21 cellular contexts compared by ENCODE assay signal in the genomic region with DNA sequence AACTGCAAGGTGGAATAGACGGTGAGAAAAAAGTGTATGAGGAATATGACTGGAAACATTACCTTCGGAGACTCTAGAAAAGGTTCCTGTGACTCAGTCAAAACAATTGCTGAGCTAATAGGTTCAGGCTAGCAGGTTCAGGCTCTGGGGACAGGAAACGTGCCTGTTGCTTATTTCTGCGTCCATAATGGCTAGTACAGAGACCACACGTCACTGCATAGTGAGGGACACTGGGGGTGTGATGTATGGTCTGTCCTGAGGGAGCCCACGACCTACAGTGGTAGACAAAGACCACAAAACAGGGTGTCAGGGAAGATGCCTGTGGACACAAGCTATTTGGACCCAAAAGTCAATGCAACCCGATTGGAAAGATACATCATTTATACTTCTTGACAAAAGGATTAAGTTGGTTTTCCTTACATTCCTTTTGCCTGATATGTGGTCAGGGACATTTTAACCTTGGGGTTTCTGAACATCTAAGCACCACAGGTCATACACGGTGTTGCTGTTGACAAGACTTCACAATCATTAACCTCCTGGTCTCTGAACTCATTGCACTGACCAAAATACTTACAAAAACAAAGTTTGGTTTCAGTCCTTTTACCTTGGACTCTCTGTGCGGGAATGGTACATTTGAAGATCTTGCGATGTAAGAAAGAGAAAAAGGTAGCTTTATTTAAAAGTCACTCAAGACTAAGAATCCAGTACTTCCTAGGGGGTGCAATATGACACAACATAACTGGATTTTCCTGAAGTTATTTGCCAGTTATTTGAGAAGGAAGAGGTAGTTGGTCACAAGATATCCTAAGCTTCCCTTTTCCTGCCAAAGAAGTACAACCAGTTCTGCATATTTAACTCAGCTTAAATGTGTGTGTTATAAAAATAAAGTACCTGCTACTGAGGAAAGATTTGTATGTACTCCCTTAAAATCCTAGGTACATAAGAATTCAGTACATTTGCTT. TPM values are rescaled to one million over a fixed set of nuclear protein-coding genes. Genes with fewer than 3 reads are reported as not detected.
DNase-seq lines count a peak whose midpoint lies in the region; ATAC-seq and TF ChIP-seq lines count a peak whose summit lies in the region.
"Had no signal": no experiment of that assay in that cellular context is flagged by ENCODE, and none has a peak within 500 bp of the region (broad histone marks: within the 10 kb centered on the region; RNA-seq: fewer than 3 reads in every experiment).

No MANE protein-coding gene starts in this region.

- H3K36me3 ChIP-seq in suprapubic skin, result peaks cover 4% of the 10 kb centered on the region
- peaks cover 0 to 39% (median 28%) of the 10 kb centered on the region in 4 donors for H3K36me3 ChIP-seq in stomach

- WGBS in suprapubic skin, result 84% methylated on average over 10 of the region's 10 CpGs
- 77 to 81% (median 81%) methylated on average over 10 of the region's 10 CpGs for WGBS in stomach, 5 donors

- H3K9me3 ChIP-seq in suprapubic skin, result no peaks in the 10 kb centered on the region
- no peaks in the 10 kb centered on the region for H3K9me3 ChIP-seq in stomach
- H3K9me3 ChIP-seq: tibial artery had no signal

- peak; percentile 46 for ATAC-seq in Right ventricle myocardium superior (ENCODE audit: poor library complexity)
- ATAC-seq in left lobe of liver, result peak; percentile 62
- peak; percentile 28 for ATAC-seq in sciatic nerve
- ATAC-seq: activated CD4-positive, alpha-beta T cell treated with anti-CD3 and anti-CD28 coated beads for 36 hours; activated CD8-positive, alpha-beta T cell treated with anti-CD3 and anti-CD28 coated beads, Interleukin-2, amount 10 ng/mL, durations not matched to agents 7 days and 5 days; activated naive CD8-positive, alpha-beta T cell treated with anti-CD3 and anti-CD28 coated beads, Interleukin-2, amount 50 U/mL, for 24 hours; CD8-positive, alpha-beta T cell; stimulated activated naive CD8-positive, alpha-beta T cell treated with anti-CD3 and anti-CD28 coated beads, Interleukin-15, amount 100 ng/mL, for 72 hours had no signal

- H3K27ac ChIP-seq in suprapubic skin, result no peak overlapping the region
- no peak overlapping the region for H3K27ac ChIP-seq in stomach
- H3K27ac ChIP-seq: tibial artery had no signal

- H3K27me3 ChIP-seq in suprapubic skin (no peaks in the 10 kb centered on the region), stomach (no peaks in the 10 kb centered on the region)
- H3K27me3 ChIP-seq: tibial artery had no signal

- H3K4me3 ChIP-seq in suprapubic skin (no peak overlapping the region), stomach (no peak overlapping the region)
- H3K4me3 ChIP-seq: skin epidermis, tibial artery had no signal

- TF ChIP-seq CTCF in suprapubic skin (IDR thresholded peaks at IDR 0.05), result no peak
- TF ChIP-seq CTCF in stomach (IDR thresholded peaks at IDR 0.05), result no peak

- TF ChIP-seq EP300 in suprapubic skin (IDR thresholded peaks at IDR 0.05) (no peak), stomach (IDR thresholded peaks at IDR 0.05) (no peak)

- intact Hi-C loops in Right ventricle myocardium superior (cut with DNase I), result no loop called here
- intact Hi-C loops in cardiac septum (cut with DNase I), result no loop called here
- intact Hi-C loops in sciatic nerve (cut with DNase I), result no loop called here
- intact Hi-C loops in stomach (cut with DNase I; ENCODE audit: low total_unique reads), result no loop called here

- TF ChIP-seq POLR2A in suprapubic skin (IDR thresholded peaks at IDR 0.05), result no peak
- no peak for TF ChIP-seq POLR2A in stomach (IDR thresholded peaks at IDR 0.05)

- DNase-seq in Right ventricle myocardium superior (no peak), cardiac septum (ENCODE audit: low spot score) (no peak), dermis blood vessel endothelial cell (peak; percentile 70), left lobe of liver (ENCODE audit: low spot score) (no peak), sciatic nerve (ENCODE audit: low spot score) (no peak), suprapubic skin (ENCODE audit: low spot score in 2 of 2) (no peak), stomach (no peak)
- DNase-seq in stimulated activated CD4-positive, alpha-beta T cell treated with anti-CD3 and anti-CD28 coated beads, Interleukin-4, amount 100 ng/mL, for 24 hours, result no peak
- DNase-seq: activated CD4-positive, alpha-beta T cell treated with anti-CD3 and anti-CD28 coated beads for 36 hours; activated CD8-positive, alpha-beta T cell treated with anti-CD3 and anti-CD28 coated beads, Interleukin-2, amount 10 ng/mL, durations not matched to agents 7 days and 5 days; activated effector memory CD4-positive, alpha-beta T cell treated with anti-CD3 and anti-CD28 coated beads, Interleukin-2, amount 50 U/mL, for 16 hours; activated naive CD8-positive, alpha-beta T cell treated with anti-CD3 and anti-CD28 coated beads, Interleukin-2, amount 50 U/mL, for 24 hours; CD8-positive, alpha-beta T cell; cerebellar nuclear complex; Kasumi-1; NCI-H187 treated with DMSO at 0.1 percent for 48 hours; NCI-H526; SK-N-SH; stimulated activated naive CD8-positive, alpha-beta T cell treated with anti-CD3 and anti-CD28 coated beads, Interleukin-15, amount 100 ng/mL, for 72 hours; tibial artery had no signal

- H3K4me1 ChIP-seq in suprapubic skin (no peaks in the 10 kb centered on the region), stomach (no peaks in the 10 kb centered on the region)
- H3K4me1 ChIP-seq: tibial artery had no signal

RNA-seq across cellular contexts. Expression of a gene that starts 20.0 kb away (rescaled TPM):
- 18.0 TPM for total RNA-seq in Right ventricle myocardium superior
- 20.6 TPM for total RNA-seq in cardiac septum
- total RNA-seq in dermis blood vessel endothelial cell, result 26.9 and 48.5 TPM in 2 replicates
- 174 TPM for total RNA-seq in left lobe of liver
- total RNA-seq in sciatic nerve, result 44.8 TPM
- 10 to 100 TPM; 15.9 to 20.1 (median 18.4) TPM for total RNA-seq in suprapubic skin
- total RNA-seq in stomach, result 100 to 1,000 TPM in 1 of 5 donors, 10 to 100 TPM in 4; 11.6 to 112 (median 29.3) TPM
- 10 to 100 TPM; 22.7 to 68.9 (median 46.7) TPM for polyA plus RNA-seq in stomach
